Comparison of ENCODE assay signal across 10 cellular contexts in genomic region chr1:239816090-239816812, GRCh38.
DNase-seq lines count a peak whose midpoint lies in the region; ATAC-seq, FAIRE-seq and TF ChIP-seq lines count a peak whose summit lies in the region.
"Had no signal": no experiment of that assay in that cellular context is flagged by ENCODE, and none has a peak within 500 bp of the region (broad histone marks: within the 10 kb centered on the region; RNA-seq: fewer than 3 reads in every experiment).

No MANE protein-coding gene starts in this region.

- no peaks in the 10 kb centered on the region for H3K9me3 Mint-ChIP-seq in stimulated activated effector memory CD8-positive, alpha-beta T cell treated with anti-CD3 and anti-CD28 coated beads, Interleukin-12 subunit alpha, Interleukin-12 subunit beta, amount 100 ng/mL, for 72 hours
- no peaks in the 10 kb centered on the region for H3K9me3 Mint-ChIP-seq in activated CD4-positive, alpha-beta memory T cell treated with anti-CD3 and anti-CD28 coated beads, Interleukin-2, amount 10 ng/mL, durations not matched to agents 7 days and 5 days
- H3K9me3 Mint-ChIP-seq: T-helper 1 cell treated with Interleukin-12 subunit alpha and Interleukin-12 subunit beta and Interleukin-4 antibody, amounts not matched to agents 30 μg/mL and 1 μg/mL, for 36 hours had no signal

- H3K9me3 ChIP-seq in ascending aorta (no peaks in the 10 kb centered on the region), left lung (no peaks in the 10 kb centered on the region)

- ATAC-seq in left lung (peak; percentile 97), HG03378 (IDR thresholded peaks at IDR 0.05; ENCODE audit: unreplicated experiment) (no peak)
- ATAC-seq in stimulated activated effector memory CD8-positive, alpha-beta T cell treated with anti-CD3 and anti-CD28 coated beads, Interleukin-12 subunit alpha, Interleukin-12 subunit beta, amount 100 ng/mL, for 72 hours, result no peak

- H3K27me3 Mint-ChIP-seq in activated CD4-positive, alpha-beta memory T cell treated with anti-CD3 and anti-CD28 coated beads, Interleukin-2, amount 10 ng/mL, durations not matched to agents 7 days and 5 days, result no peaks in the 10 kb centered on the region

- intact Hi-C loops in ascending aorta (cut with DNase I) (no loop called here), left lung (cut with DNase I) (no loop called here)

- H3K36me3 ChIP-seq in ascending aorta (no peaks in the 10 kb centered on the region), left lung (no peaks in the 10 kb centered on the region)

- DNase-seq in 8988T (peak; percentile 18), HTR-8/SVneo (ENCODE audit: insufficient read length, low spot score) (peak; percentile 67), ascending aorta (ENCODE audit: low spot score in 2 of 2) (peak; percentile 15 to 77), left lung (peak in 1 of 2 donors; percentile 64)
- no peak for DNase-seq in stimulated activated effector memory CD8-positive, alpha-beta T cell treated with anti-CD3 and anti-CD28 coated beads, Interleukin-12 subunit alpha, Interleukin-12 subunit beta, amount 100 ng/mL, for 72 hours (ENCODE audit: low spot score in 2 of 2)
- DNase-seq in activated CD4-positive, alpha-beta memory T cell treated with anti-CD3 and anti-CD28 coated beads, Interleukin-2, amount 10 ng/mL, durations not matched to agents 7 days and 5 days, result no peak
- no peak for DNase-seq in activated CD4-positive, alpha-beta T cell treated with anti-CD3 and anti-CD28 coated beads for 4 hours
- DNase-seq: C1 segment of cervical spinal cord had no signal

- POLR2A ChIA-PET in activated CD4-positive, alpha-beta memory T cell treated with anti-CD3 and anti-CD28 coated beads, Interleukin-2, amount 10 ng/mL, durations not matched to agents 7 days and 5 days (lab: Charles Lee), result interaction anchor here (3.0 kb wide), 1 partner anchor 97 kb away, joined by 17 read pairs; no protein-coding TSS in a partner anchor

- H3K27ac Mint-ChIP-seq in stimulated activated effector memory CD8-positive, alpha-beta T cell treated with anti-CD3 and anti-CD28 coated beads, Interleukin-12 subunit alpha, Interleukin-12 subunit beta, amount 100 ng/mL, for 72 hours, result no peak overlapping the region
- H3K27ac Mint-ChIP-seq in activated CD4-positive, alpha-beta memory T cell treated with anti-CD3 and anti-CD28 coated beads, Interleukin-2, amount 10 ng/mL, durations not matched to agents 7 days and 5 days, result no peak overlapping the region
- H3K27ac Mint-ChIP-seq: T-helper 1 cell treated with Interleukin-12 subunit alpha and Interleukin-12 subunit beta and Interleukin-4 antibody, amounts not matched to agents 30 μg/mL and 1 μg/mL, for 36 hours had no signal

- H3K4me3 Mint-ChIP-seq in stimulated activated effector memory CD8-positive, alpha-beta T cell treated with anti-CD3 and anti-CD28 coated beads, Interleukin-12 subunit alpha, Interleukin-12 subunit beta, amount 100 ng/mL, for 72 hours, result no peak overlapping the region
- H3K4me3 Mint-ChIP-seq in activated CD4-positive, alpha-beta memory T cell treated with anti-CD3 and anti-CD28 coated beads, Interleukin-2, amount 10 ng/mL, durations not matched to agents 7 days and 5 days, result no peak overlapping the region
- H3K4me3 Mint-ChIP-seq: T-helper 1 cell treated with Interleukin-12 subunit alpha and Interleukin-12 subunit beta and Interleukin-4 antibody, amounts not matched to agents 30 μg/mL and 1 μg/mL, for 36 hours had no signal

- TF ChIP-seq CTCF in ascending aorta (IDR thresholded peaks at IDR 0.05) (no peak), left lung (IDR thresholded peaks at IDR 0.05) (no peak)

- CTCF ChIA-PET in activated CD4-positive, alpha-beta memory T cell treated with anti-CD3 and anti-CD28 coated beads, Interleukin-2, amount 10 ng/mL, durations not matched to agents 7 days and 5 days (lab: Charles Lee), result interaction anchor here (0.7 to 0.9 kb wide), 3 partner anchors 20 to 364 kb away, joined by 4 to 5 read pairs (median 5); no protein-coding TSS in a partner anchor

- peak; percentile 79 for FAIRE-seq in HTR-8/SVneo (lab: Jason Lieb, UNC)

- peaks cover 28% of the 10 kb centered on the region for H3K4me1 Mint-ChIP-seq in stimulated activated effector memory CD8-positive, alpha-beta T cell treated with anti-CD3 and anti-CD28 coated beads, Interleukin-12 subunit alpha, Interleukin-12 subunit beta, amount 100 ng/mL, for 72 hours
- peaks cover 32% of the 10 kb centered on the region for H3K4me1 Mint-ChIP-seq in activated CD4-positive, alpha-beta memory T cell treated with anti-CD3 and anti-CD28 coated beads, Interleukin-2, amount 10 ng/mL, durations not matched to agents 7 days and 5 days

- H3K27ac ChIP-seq in ascending aorta (peak overlapping the region; percentile 79 to 80), left lung (peak overlapping the region; percentile 28 to 85)

- no peak overlapping the region for H3K4me3 ChIP-seq in ascending aorta
- no peak overlapping the region for H3K4me3 ChIP-seq in left lung

- no peaks in the 10 kb centered on the region for H3K27me3 ChIP-seq in ascending aorta
- no peaks in the 10 kb centered on the region for H3K27me3 ChIP-seq in left lung

- no peaks in the 10 kb centered on the region for H3K36me3 Mint-ChIP-seq in stimulated activated effector memory CD8-positive, alpha-beta T cell treated with anti-CD3 and anti-CD28 coated beads, Interleukin-12 subunit alpha, Interleukin-12 subunit beta, amount 100 ng/mL, for 72 hours
- no peaks in the 10 kb centered on the region for H3K36me3 Mint-ChIP-seq in activated CD4-positive, alpha-beta memory T cell treated with anti-CD3 and anti-CD28 coated beads, Interleukin-2, amount 10 ng/mL, durations not matched to agents 7 days and 5 days (ENCODE audit: low read depth)

- H3K4me1 ChIP-seq in ascending aorta (peaks cover 3 to 11% of the 10 kb centered on the region in 2 donors), left lung (peaks cover 0 to 29% of the 10 kb centered on the region in 2 donors)

Comparison
In these comparisons a context has a peak if more than half of its experiments do, and no peak if none do; other contexts are left out.
1. DNase-seq: peak in 8988T (single experiment), HTR-8/SVneo (single experiment) and ascending aorta (2 of 2); none in stimulated activated effector memory CD8-positive, alpha-beta T cell treated with anti-CD3 and anti-CD28 coated beads, Interleukin-12 subunit alpha, Interleukin-12 subunit beta, amount 100 ng/mL, for 72 hours (0 of 2), activated CD4-positive, alpha-beta memory T cell treated with anti-CD3 and anti-CD28 coated beads, Interleukin-2, amount 10 ng/mL, durations not matched to agents 7 days and 5 days (single experiment) and activated CD4-positive, alpha-beta T cell treated with anti-CD3 and anti-CD28 coated beads for 4 hours (0 of 2).